In genomic region chr6:111763381-111763780, GRCh38 we compare ENCODE assay signal across 16 cellular contexts.
A peak's percentile ranks its signal among the peaks of the same experiment; 100 is the strongest.
DNase-seq lines count a peak whose midpoint lies in the region; ATAC-seq and TF ChIP-seq lines count a peak whose summit lies in the region.
"Had no signal": no experiment of that assay in that cellular context is flagged by ENCODE, and none has a peak within 500 bp of the region (broad histone marks: within the 10 kb centered on the region; RNA-seq: fewer than 3 reads in every experiment).

No MANE protein-coding gene starts in this region.

- 46 to 52% (median 49%) methylated on average over 2 of the region's 2 CpGs for WGBS in heart left ventricle, 4 donors
- WGBS in spleen, 5 donors = 85 to 94% (median 85%) methylated on average over 2 of the region's 2 CpGs

- H3K4me3 ChIP-seq in heart left ventricle (no peak overlapping the region), spleen (no peak overlapping the region)
- H3K4me3 ChIP-seq in effector memory CD4-positive, alpha-beta T cell (ENCODE audit: insufficient read depth, low read depth, low read length, poor library complexity, severe bottlenecking) = no peak overlapping the region
- H3K4me3 ChIP-seq: K562, thoracic aorta had no signal

- H3K9me3 Mint-ChIP-seq in activated CD4-positive, alpha-beta memory T cell treated with anti-CD3 and anti-CD28 coated beads, Interleukin-2, amount 10 ng/mL, durations not matched to agents 7 days and 5 days = no peaks in the 10 kb centered on the region
- H3K9me3 Mint-ChIP-seq: H9 had no signal

- TF ChIP-seq CTCF in heart left ventricle (IDR thresholded peaks at IDR 0.05) = no peak
- no peak for TF ChIP-seq CTCF in spleen (IDR thresholded peaks at IDR 0.05 in 8 of 11, conservative IDR thresholded peaks at IDR 0.05 in 3 of 11)

- TF ChIP-seq POLR2A in heart left ventricle (IDR thresholded peaks at IDR 0.05) (no peak), spleen (IDR thresholded peaks at IDR 0.05) (no peak)

- H3K36me3 Mint-ChIP-seq in activated CD4-positive, alpha-beta memory T cell treated with anti-CD3 and anti-CD28 coated beads, Interleukin-2, amount 10 ng/mL, durations not matched to agents 7 days and 5 days (ENCODE audit: low read depth) = peaks cover 37% of the 10 kb centered on the region

- peak overlapping the region in 11 of 12 donors; percentile 19 to 90 (median 47) for H3K27ac ChIP-seq in heart left ventricle
- H3K27ac ChIP-seq in effector memory CD4-positive, alpha-beta T cell (ENCODE audit: insufficient read depth, low read length, poor library complexity, severe bottlenecking) = peak overlapping the region; percentile 91
- H3K27ac ChIP-seq in spleen = peak overlapping the region; percentile 2 to 92 (median 80)
- H3K27ac ChIP-seq: thoracic aorta had no signal

- peak overlapping the region; percentile 95 for H3K27ac Mint-ChIP-seq in activated CD4-positive, alpha-beta memory T cell treated with anti-CD3 and anti-CD28 coated beads, Interleukin-2, amount 10 ng/mL, durations not matched to agents 7 days and 5 days

- no peaks in the 10 kb centered on the region for H3K36me3 ChIP-seq in heart left ventricle
- no peaks in the 10 kb centered on the region for H3K36me3 ChIP-seq in effector memory CD4-positive, alpha-beta T cell (ENCODE audit: control insufficient read depth, insufficient read depth, low read length)
- H3K36me3 ChIP-seq in spleen = no peaks in the 10 kb centered on the region
- H3K36me3 ChIP-seq: thoracic aorta had no signal

- H3K4me1 ChIP-seq in heart left ventricle = peaks cover 0 to 95% (median 71%) of the 10 kb centered on the region in 12 donors
- peaks cover 86% of the 10 kb centered on the region for H3K4me1 ChIP-seq in effector memory CD4-positive, alpha-beta T cell (ENCODE audit: control insufficient read depth, insufficient read depth, low read length, poor library complexity, severe bottlenecking)
- peaks cover 51 to 100% (median 92%) of the 10 kb centered on the region in 6 donors for H3K4me1 ChIP-seq in spleen

- CTCF ChIA-PET in activated CD4-positive, alpha-beta memory T cell treated with anti-CD3 and anti-CD28 coated beads, Interleukin-2, amount 10 ng/mL, durations not matched to agents 7 days and 5 days (lab: Charles Lee) = interaction anchor here (0.8 to 6.6 kb wide), 14 partner anchors 10 to 504 kb away, joined by 3 to 52 read pairs (median 4); partner anchors contain the start of gene FYN

- peaks cover 99% of the 10 kb centered on the region for H3K4me1 Mint-ChIP-seq in activated CD4-positive, alpha-beta memory T cell treated with anti-CD3 and anti-CD28 coated beads, Interleukin-2, amount 10 ng/mL, durations not matched to agents 7 days and 5 days

- no peaks in the 10 kb centered on the region for H3K27me3 ChIP-seq in heart left ventricle
- no peaks in the 10 kb centered on the region for H3K27me3 ChIP-seq in effector memory CD4-positive, alpha-beta T cell (replicated peaks; ENCODE audit: control insufficient read depth, insufficient read depth, low read length, poor library complexity, severe bottlenecking)
- no peaks in the 10 kb centered on the region for H3K27me3 ChIP-seq in spleen (replicated peaks in 1 of 7)

- intact Hi-C loops in heart left ventricle (cut with DNase I) (loop anchor here in 1 of 10 donors (10.0 kb wide), 1 partner anchor 49 kb away; no protein-coding TSS in a partner anchor), cardiac septum (cut with DNase I) (loop anchor here (5.0 kb wide), 1 partner anchor 109 kb away; the partner anchor contains the start of gene FYN), spleen (cut with DNase I; ENCODE audit: low total_unique reads) (no loop called here)

- POLR2A ChIA-PET in activated CD4-positive, alpha-beta memory T cell treated with anti-CD3 and anti-CD28 coated beads, Interleukin-2, amount 10 ng/mL, durations not matched to agents 7 days and 5 days (lab: Charles Lee) = interaction anchor here (0.6 to 7.2 kb wide), 15 partner anchors 7 to 281 kb away, joined by 3 to 92 read pairs (median 7); partner anchors contain the start of genes FYN and REV3L

- no peak overlapping the region for H3K4me3 Mint-ChIP-seq in activated CD4-positive, alpha-beta memory T cell treated with anti-CD3 and anti-CD28 coated beads, Interleukin-2, amount 10 ng/mL, durations not matched to agents 7 days and 5 days
- H3K4me3 Mint-ChIP-seq: H9 had no signal

- DNase-seq in heart left ventricle = no peak
- no peak for DNase-seq in cardiac septum (ENCODE audit: low spot score)
- DNase-seq in activated CD4-positive, alpha-beta memory T cell treated with anti-CD3 and anti-CD28 coated beads, Interleukin-2, amount 10 ng/mL, durations not matched to agents 7 days and 5 days = no peak
- DNase-seq in effector memory CD4-positive, alpha-beta T cell = no peak
- no peak for DNase-seq in spleen
- no peak for DNase-seq in NCI-H146 (lab: John Stamatoyannopoulos, UW)
- DNase-seq in NCI-H187 (lab: John Stamatoyannopoulos, UW) = no peak
- DNase-seq: effector CD4-positive, alpha-beta T cell; foreskin melanocyte; H9; midbrain; NCI-H1105 treated with DMSO at 0.1 percent for 48 hours; posterior cingulate gyrus had no signal

- H3K9me3 ChIP-seq in heart left ventricle (no peaks in the 10 kb centered on the region), spleen (no peaks in the 10 kb centered on the region)
- H3K9me3 ChIP-seq in effector memory CD4-positive, alpha-beta T cell (ENCODE audit: control insufficient read depth, low read length) = no peaks in the 10 kb centered on the region
- H3K9me3 ChIP-seq: thoracic aorta had no signal

- no peaks in the 10 kb centered on the region for H3K27me3 Mint-ChIP-seq in activated CD4-positive, alpha-beta memory T cell treated with anti-CD3 and anti-CD28 coated beads, Interleukin-2, amount 10 ng/mL, durations not matched to agents 7 days and 5 days

- ATAC-seq in heart left ventricle (no peak), HG03139 (IDR thresholded peaks at IDR 0.05; ENCODE audit: unreplicated experiment) (no peak)
- ATAC-seq: K562 had no signal
